Comparison of ENCODE assay signal across 8 cellular contexts in the genomic region with DNA sequence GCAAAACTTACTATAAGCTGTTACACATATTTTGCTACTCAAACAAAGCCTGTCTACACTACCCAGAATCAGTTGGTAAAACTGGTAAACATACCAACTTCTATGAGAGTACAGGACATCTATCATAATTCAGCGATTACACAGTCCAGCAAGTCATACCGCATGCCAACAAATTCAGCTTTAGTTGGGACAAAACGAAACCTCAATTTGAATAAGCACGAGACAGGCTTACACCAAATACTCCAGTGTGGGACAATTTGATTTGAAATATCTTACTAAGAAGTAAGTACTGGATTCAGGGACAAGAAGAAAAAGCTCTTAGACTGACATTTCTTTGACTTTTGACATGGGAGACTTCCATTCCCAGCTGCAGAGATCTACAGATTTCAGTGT. TPM values are rescaled to one million over a fixed set of nuclear protein-coding genes. Genes with fewer than 3 reads are reported as not detected.
A peak's percentile ranks its signal among the peaks of the same experiment; 100 is the strongest.
DNase-seq lines count a peak whose midpoint lies in the region; ATAC-seq, FAIRE-seq and TF ChIP-seq lines count a peak whose summit lies in the region.

No MANE protein-coding gene starts in this region.

- H3K4me3 Mint-ChIP-seq in activated naive CD4-positive, alpha-beta T cell treated with anti-CD3 and anti-CD28 coated beads, Interleukin-2, amount 10 ng/mL, durations not matched to agents 7 days and 5 days = peak overlapping the region; percentile 53
- peak overlapping the region; percentile 21 for H3K4me3 Mint-ChIP-seq in activated B cell treated with CpG ODN at 0.5 μM for 24 hours

- POLR2A ChIA-PET in activated B cell treated with CpG ODN at 0.5 μM for 24 hours (lab: Charles Lee) = interaction anchor here (0.6 kb wide), 1 partner anchor 37 kb away, joined by 3 read pairs; no protein-coding TSS in a partner anchor

- no peak for DNase-seq in activated naive CD4-positive, alpha-beta T cell treated with anti-CD3 and anti-CD28 coated beads, Interleukin-2, amount 10 ng/mL, durations not matched to agents 7 days and 5 days
- no peak for DNase-seq in activated naive CD4-positive, alpha-beta T cell treated with anti-CD3 and anti-CD28 coated beads, Interleukin-2, amount 50 U/mL, for 16 hours
- no peak for DNase-seq in activated B cell treated with CpG ODN at 0.5 μM for 24 hours
- peak; percentile 33 for DNase-seq in inferior parietal cortex (ENCODE audit: extremely low spot score)
- no peak for DNase-seq in substantia nigra (lab: John Stamatoyannopoulos, UW)
- no peak for DNase-seq in HTR-8/SVneo (ENCODE audit: insufficient read length, low spot score)
- no peak for DNase-seq in NCI-H1092 treated with DMSO at 0.1 percent for 48 hours (lab: John Stamatoyannopoulos, UW)

- no peak overlapping the region for H3K27ac Mint-ChIP-seq in activated naive CD4-positive, alpha-beta T cell treated with anti-CD3 and anti-CD28 coated beads, Interleukin-2, amount 10 ng/mL, durations not matched to agents 7 days and 5 days
- no peak overlapping the region for H3K27ac Mint-ChIP-seq in activated B cell treated with CpG ODN at 0.5 μM for 24 hours

- CTCF ChIA-PET in activated naive CD4-positive, alpha-beta T cell treated with anti-CD3 and anti-CD28 coated beads, Interleukin-2, amount 10 ng/mL, durations not matched to agents 7 days and 5 days (lab: Charles Lee) = interaction anchor here (1.0 kb wide), 1 partner anchor 34 kb away, joined by 3 read pairs; no protein-coding TSS in a partner anchor
- CTCF ChIA-PET in activated B cell treated with CpG ODN at 0.5 μM for 24 hours (lab: Charles Lee) = no interaction called here

- H3K27me3 Mint-ChIP-seq in activated naive CD4-positive, alpha-beta T cell treated with anti-CD3 and anti-CD28 coated beads, Interleukin-2, amount 10 ng/mL, durations not matched to agents 7 days and 5 days = peaks cover 78% of the 10 kb centered on the region
- H3K27me3 Mint-ChIP-seq in activated B cell treated with CpG ODN at 0.5 μM for 24 hours = peaks cover 52% of the 10 kb centered on the region

- FAIRE-seq in HTR-8/SVneo (lab: Jason Lieb, UNC) = no peak

- H3K27ac ChIP-seq in substantia nigra (ENCODE audit: low read depth, low read length, poor library complexity, severe bottlenecking) = peak overlapping the region; percentile 63

- intact Hi-C loops in activated B cell treated with CpG ODN at 0.5 μM for 24 hours (cut with micrococcal nuclease) = no loop called here

- H3K9me3 Mint-ChIP-seq in activated naive CD4-positive, alpha-beta T cell treated with anti-CD3 and anti-CD28 coated beads, Interleukin-2, amount 10 ng/mL, durations not matched to agents 7 days and 5 days = no peaks in the 10 kb centered on the region
- H3K9me3 Mint-ChIP-seq in activated B cell treated with CpG ODN at 0.5 μM for 24 hours = no peaks in the 10 kb centered on the region

- no peak for TF ChIP-seq CTCF in activated B cell treated with CpG ODN at 0.5 μM for 24 hours (IDR thresholded peaks at IDR 0.05)

- H3K4me1 Mint-ChIP-seq in activated naive CD4-positive, alpha-beta T cell treated with anti-CD3 and anti-CD28 coated beads, Interleukin-2, amount 10 ng/mL, durations not matched to agents 7 days and 5 days = peaks cover 21% of the 10 kb centered on the region
- H3K4me1 Mint-ChIP-seq in activated B cell treated with CpG ODN at 0.5 μM for 24 hours = peaks cover 32% of the 10 kb centered on the region

- ATAC-seq in activated B cell treated with CpG ODN at 0.5 μM for 24 hours (ENCODE audit: low read depth) (no peak), GM19023 (IDR thresholded peaks at IDR 0.05; ENCODE audit: unreplicated experiment) (no peak)

- no peaks in the 10 kb centered on the region for H3K36me3 Mint-ChIP-seq in activated naive CD4-positive, alpha-beta T cell treated with anti-CD3 and anti-CD28 coated beads, Interleukin-2, amount 10 ng/mL, durations not matched to agents 7 days and 5 days
- H3K36me3 Mint-ChIP-seq in activated B cell treated with CpG ODN at 0.5 μM for 24 hours (ENCODE audit: low read depth) = no peaks in the 10 kb centered on the region

RNA-seq across cellular contexts. Expression of a gene that starts 2.0 kb away (rescaled TPM):
- 0.07 TPM in 1 of 2 replicates, not detected in the other for total RNA-seq in activated B cell treated with CpG ODN at 0.5 μM for 24 hours
